11 cellular contexts compared by ENCODE assay signal in genomic region chr6:75268121-75268987, GRCh38. TPM values are rescaled to one million over a fixed set of nuclear protein-coding genes. Genes with fewer than 3 reads are reported as not detected.
A peak's percentile ranks its signal among the peaks of the same experiment; 100 is the strongest.
DNase-seq lines count a peak whose midpoint lies in the region; ATAC-seq and TF ChIP-seq lines count a peak whose summit lies in the region.
"Had no signal": no experiment of that assay in that cellular context is flagged by ENCODE, and none has a peak within 500 bp of the region (broad histone marks: within the 10 kb centered on the region; RNA-seq: fewer than 3 reads in every experiment).

No MANE protein-coding gene starts in this region.

- ATAC-seq in right cardiac atrium (peak in 1 of 2 donors; percentile 31), left cardiac atrium (no peak), HG03460 (IDR thresholded peaks at IDR 0.05; ENCODE audit: unreplicated experiment) (no peak), GM18520 (IDR thresholded peaks at IDR 0.05; ENCODE audit: unreplicated experiment) (no peak)

- H3K27ac Mint-ChIP-seq in activated naive CD8-positive, alpha-beta T cell treated with anti-CD3 and anti-CD28 coated beads for 36 hours, result peak overlapping the region; percentile 3
- peak overlapping the region; percentile 20 to 89 (median 62) for H3K27ac Mint-ChIP-seq in immature natural killer cell

- no peak for TF ChIP-seq POLR2A in prostate gland (IDR thresholded peaks at IDR 0.05)

- H3K27ac ChIP-seq in right cardiac atrium (ENCODE audit: low read length) (peak overlapping the region; percentile 2), prostate gland (no peak overlapping the region)

- WGBS in right cardiac atrium, result 81% methylated on average over 5 of the region's 5 CpGs
- WGBS in prostate gland, result 76% methylated on average over 5 of the region's 5 CpGs

- H3K4me3 ChIP-seq in right cardiac atrium (ENCODE audit: low read length), result no peak overlapping the region
- no peak overlapping the region for H3K4me3 ChIP-seq in prostate gland
- H3K4me3 ChIP-seq: tibial artery had no signal

- peaks cover 29% of the 10 kb centered on the region for H3K36me3 Mint-ChIP-seq in activated naive CD8-positive, alpha-beta T cell treated with anti-CD3 and anti-CD28 coated beads for 36 hours
- peaks cover 0 to 5% (median 1%) of the 10 kb centered on the region in 3 donors for H3K36me3 Mint-ChIP-seq in immature natural killer cell

- no peaks in the 10 kb centered on the region for H3K36me3 ChIP-seq in prostate gland

- peaks cover 5% of the 10 kb centered on the region for H3K9me3 Mint-ChIP-seq in activated naive CD8-positive, alpha-beta T cell treated with anti-CD3 and anti-CD28 coated beads for 36 hours
- H3K9me3 Mint-ChIP-seq in immature natural killer cell, result no peaks in the 10 kb centered on the region

- H3K27me3 ChIP-seq in right cardiac atrium (ENCODE audit: control insufficient read depth, insufficient read depth), result no peaks in the 10 kb centered on the region
- no peaks in the 10 kb centered on the region for H3K27me3 ChIP-seq in prostate gland (replicated peaks; ENCODE audit: insufficient read depth)
- H3K27me3 ChIP-seq: tibial artery had no signal

- DNase-seq in right cardiac atrium (no peak), left cardiac atrium (no peak), immature natural killer cell (no peak), NCI-H748 (lab: John Stamatoyannopoulos, UW; ENCODE audit: unreplicated experiment) (no peak), prostate gland (ENCODE audit: low spot score) (no peak)
- no peak for DNase-seq in activated naive CD8-positive, alpha-beta T cell treated with anti-CD3 and anti-CD28 coated beads for 36 hours
- DNase-seq: kidney, NCI-H510A, tibial artery had no signal

- H3K4me1 ChIP-seq in right cardiac atrium (ENCODE audit: control insufficient read depth, insufficient read depth, low read length) (peaks cover 4% of the 10 kb centered on the region), prostate gland (replicated peaks) (no peaks in the 10 kb centered on the region)

- TF ChIP-seq CTCF in prostate gland (IDR thresholded peaks at IDR 0.05), result no peak

- H3K9me3 ChIP-seq in right cardiac atrium (ENCODE audit: control insufficient read depth, low read length) (no peaks in the 10 kb centered on the region), prostate gland (no peaks in the 10 kb centered on the region)
- H3K9me3 ChIP-seq: tibial artery had no signal

- no peaks in the 10 kb centered on the region for H3K27me3 Mint-ChIP-seq in activated naive CD8-positive, alpha-beta T cell treated with anti-CD3 and anti-CD28 coated beads for 36 hours
- no peaks in the 10 kb centered on the region for H3K27me3 Mint-ChIP-seq in immature natural killer cell (ENCODE audit: low read depth in 3 of 3)

- no peak overlapping the region for H3K4me3 Mint-ChIP-seq in activated naive CD8-positive, alpha-beta T cell treated with anti-CD3 and anti-CD28 coated beads for 36 hours
- H3K4me3 Mint-ChIP-seq in immature natural killer cell, result peak overlapping the region in 2 of 5 donors; percentile 1 to 21

- H3K4me1 Mint-ChIP-seq in activated naive CD8-positive, alpha-beta T cell treated with anti-CD3 and anti-CD28 coated beads for 36 hours, result peaks cover 36% of the 10 kb centered on the region
- peaks cover 36 to 66% of the 10 kb centered on the region in 2 donors for H3K4me1 Mint-ChIP-seq in immature natural killer cell

- intact Hi-C loops in right cardiac atrium (cut with DNase I), result loop anchor here in 3 of 4 donors (5.0 to 10.0 kb wide), 2 partner anchors 256 to 259 kb away; no protein-coding TSS in a partner anchor
- intact Hi-C loops in left cardiac atrium (cut with DNase I), result loop anchor here in 1 of 2 donors (10.0 kb wide), 1 partner anchor 256 kb away; no protein-coding TSS in a partner anchor
- intact Hi-C loops in prostate gland (cut with DNase I), result loop anchor here (5.0 kb wide), 1 partner anchor 259 kb away; no protein-coding TSS in a partner anchor

RNA-seq across cellular contexts. Expression of gene TMEM30A, which starts 16.2 kb away (rescaled TPM):
- total RNA-seq in right cardiac atrium, result 10 to 100 TPM; 58.6 to 70.7 (median 65.5) TPM
- polyA plus RNA-seq in right cardiac atrium, result 34.6 TPM
- total RNA-seq in left cardiac atrium, result 10 to 100 TPM; 55.2 to 82.8 TPM
- 10 to 100 TPM; 38.8 to 40.4 TPM for total RNA-seq in activated naive CD8-positive, alpha-beta T cell treated with anti-CD3 and anti-CD28 coated beads for 36 hours
- polyA plus RNA-seq in immature natural killer cell, result 10 to 100 TPM; 47.5 to 81.9 (median 56.0) TPM
- total RNA-seq in prostate gland, result 10 to 100 TPM; 60.5 to 82.3 TPM

RNA-seq across cellular contexts. Expression of gene COX7A2, which starts 24.8 kb away (rescaled TPM):
- 100 to 1,000 TPM; 763 to 921 (median 836) TPM for total RNA-seq in right cardiac atrium
- polyA plus RNA-seq in right cardiac atrium, result 2,071 TPM
- total RNA-seq in left cardiac atrium, result 100 to 1,000 TPM; 689 to 799 TPM
- total RNA-seq in activated naive CD8-positive, alpha-beta T cell treated with anti-CD3 and anti-CD28 coated beads for 36 hours, result 100 to 1,000 TPM; 489 to 495 TPM
- polyA plus RNA-seq in immature natural killer cell, result 1,000 to 10,000 TPM in 1 of 3 donors, 100 to 1,000 TPM in 2; 732 to 1,349 (median 964) TPM
- 100 to 1,000 TPM; 136 to 724 TPM for total RNA-seq in prostate gland
